In the genomic region with DNA sequence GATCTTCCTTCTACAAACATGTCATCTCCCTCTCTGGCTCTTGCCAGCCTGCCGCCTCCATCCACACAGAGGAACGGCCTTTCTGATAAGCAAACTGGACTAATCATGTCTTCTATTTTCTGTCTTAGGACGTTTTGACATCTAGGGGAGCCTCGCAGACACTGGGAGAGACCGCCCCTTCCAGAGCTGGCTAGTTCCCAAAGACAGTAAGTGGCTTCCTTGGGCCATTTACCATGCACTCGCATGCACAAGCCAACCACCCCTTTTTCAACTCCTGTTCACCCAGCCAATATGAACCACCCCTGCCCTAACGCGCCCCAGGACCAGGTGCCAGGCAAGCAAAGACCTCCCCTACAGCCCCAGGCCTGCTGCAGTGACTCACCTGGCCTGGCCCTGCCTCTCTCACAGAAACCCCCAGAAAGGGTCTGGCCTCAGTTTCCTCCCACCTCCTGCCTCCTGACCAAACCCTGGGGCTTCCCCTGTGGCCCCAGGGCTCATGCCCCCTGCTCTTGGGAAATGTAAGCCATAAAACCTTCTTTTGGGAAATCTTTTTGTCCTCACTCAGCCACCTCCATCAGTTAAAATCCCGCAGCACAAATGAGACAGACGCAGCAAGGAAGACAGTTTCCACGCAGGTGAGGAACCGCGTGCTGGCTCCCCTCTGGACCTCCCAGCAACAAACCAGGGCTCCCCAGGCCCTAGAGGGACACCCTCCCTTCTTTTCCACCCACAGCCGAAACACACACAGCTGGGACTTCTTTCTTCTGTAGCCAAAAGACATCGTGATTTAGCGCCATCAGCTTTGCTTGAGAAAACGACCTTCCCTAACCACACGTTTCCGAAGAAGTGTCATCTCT, we compare ENCODE assay signal across 10 cellular contexts. TPM values are rescaled to one million over a fixed set of nuclear protein-coding genes. Genes with fewer than 3 reads are reported as not detected.
"Had no signal": no experiment of that assay in that cellular context is flagged by ENCODE, and none has a peak within 500 bp of the region (broad histone marks: within the 10 kb centered on the region; RNA-seq: fewer than 3 reads in every experiment).

No MANE protein-coding gene starts in this region.

- H3K4me1 Mint-ChIP-seq: activated T-helper 17 cell treated with anti-CD3 and anti-CD28 coated beads, Interleukin-2, amount 50 U/mL, for 72 hours; neural crest cell; stimulated activated memory B cell treated with anti-CD40 and anti-IgM and Interleukin-4, amounts not matched to agents 10 μg/mL and 1 μg/mL and 100 μg/mL, for 72 hours had no signal

- H3K36me3 ChIP-seq: esophagus squamous epithelium, ovary had no signal

- H3K9me3 ChIP-seq: esophagus squamous epithelium, ovary had no signal

- DNase-seq: activated CD4-positive, alpha-beta T cell treated with anti-CD3 and anti-CD28 coated beads, Interleukin-2, amount 50 U/mL, for 4 hours; activated CD4-positive, CD25-positive, alpha-beta regulatory T cell treated with anti-CD3 and anti-CD28 coated beads, Interleukin-2, amount 50 U/mL, for 72 hours; activated naive CD4-positive, alpha-beta T cell treated with Interleukin-2 at 50 U/mL for 16 hours; esophagus squamous epithelium; ovary; stimulated activated CD4-positive, alpha-beta T cell treated with anti-CD3 and anti-CD28 coated beads, Interleukin-2, amount 100 ng/mL, for 48 hours had no signal

- H3K27me3 ChIP-seq: ovary had no signal

- H3K9me3 Mint-ChIP-seq: activated T-helper 17 cell treated with anti-CD3 and anti-CD28 coated beads, Interleukin-2, amount 50 U/mL, for 72 hours; neural crest cell; stimulated activated memory B cell treated with anti-CD40 and anti-IgM and Interleukin-4, amounts not matched to agents 10 μg/mL and 1 μg/mL and 100 μg/mL, for 72 hours; T-helper 2 cell treated with Interferon-gamma antibody and Interleukin-4, amounts not matched to agents 5 μg/mL and 100 μg/mL, for 36 hours had no signal

- H3K36me3 Mint-ChIP-seq: stimulated activated memory B cell treated with anti-CD40 and anti-IgM and Interleukin-4, amounts not matched to agents 10 μg/mL and 1 μg/mL and 100 μg/mL, for 72 hours had no signal

- H3K4me3 ChIP-seq: esophagus squamous epithelium, ovary had no signal

- H3K27ac Mint-ChIP-seq: activated T-helper 17 cell treated with anti-CD3 and anti-CD28 coated beads, Interleukin-2, amount 50 U/mL, for 72 hours; stimulated activated memory B cell treated with anti-CD40 and anti-IgM and Interleukin-4, amounts not matched to agents 10 μg/mL and 1 μg/mL and 100 μg/mL, for 72 hours; T-helper 2 cell treated with Interferon-gamma antibody and Interleukin-4, amounts not matched to agents 5 μg/mL and 100 μg/mL, for 36 hours had no signal

- H3K27ac ChIP-seq: esophagus squamous epithelium, ovary had no signal

- H3K4me3 Mint-ChIP-seq: activated T-helper 17 cell treated with anti-CD3 and anti-CD28 coated beads, Interleukin-2, amount 50 U/mL, for 72 hours; neural crest cell; stimulated activated memory B cell treated with anti-CD40 and anti-IgM and Interleukin-4, amounts not matched to agents 10 μg/mL and 1 μg/mL and 100 μg/mL, for 72 hours; T-helper 2 cell treated with Interferon-gamma antibody and Interleukin-4, amounts not matched to agents 5 μg/mL and 100 μg/mL, for 36 hours had no signal

RNA-seq across cellular contexts. Expression of a gene that starts 38.5 kb away (rescaled TPM):
- total RNA-seq: activated T-helper 17 cell treated with anti-CD3 and anti-CD28 coated beads, Interleukin-2, amount 50 U/mL, for 72 hours had no signal
